Comparison of ENCODE assay signal across 11 cellular contexts in the genomic region with DNA sequence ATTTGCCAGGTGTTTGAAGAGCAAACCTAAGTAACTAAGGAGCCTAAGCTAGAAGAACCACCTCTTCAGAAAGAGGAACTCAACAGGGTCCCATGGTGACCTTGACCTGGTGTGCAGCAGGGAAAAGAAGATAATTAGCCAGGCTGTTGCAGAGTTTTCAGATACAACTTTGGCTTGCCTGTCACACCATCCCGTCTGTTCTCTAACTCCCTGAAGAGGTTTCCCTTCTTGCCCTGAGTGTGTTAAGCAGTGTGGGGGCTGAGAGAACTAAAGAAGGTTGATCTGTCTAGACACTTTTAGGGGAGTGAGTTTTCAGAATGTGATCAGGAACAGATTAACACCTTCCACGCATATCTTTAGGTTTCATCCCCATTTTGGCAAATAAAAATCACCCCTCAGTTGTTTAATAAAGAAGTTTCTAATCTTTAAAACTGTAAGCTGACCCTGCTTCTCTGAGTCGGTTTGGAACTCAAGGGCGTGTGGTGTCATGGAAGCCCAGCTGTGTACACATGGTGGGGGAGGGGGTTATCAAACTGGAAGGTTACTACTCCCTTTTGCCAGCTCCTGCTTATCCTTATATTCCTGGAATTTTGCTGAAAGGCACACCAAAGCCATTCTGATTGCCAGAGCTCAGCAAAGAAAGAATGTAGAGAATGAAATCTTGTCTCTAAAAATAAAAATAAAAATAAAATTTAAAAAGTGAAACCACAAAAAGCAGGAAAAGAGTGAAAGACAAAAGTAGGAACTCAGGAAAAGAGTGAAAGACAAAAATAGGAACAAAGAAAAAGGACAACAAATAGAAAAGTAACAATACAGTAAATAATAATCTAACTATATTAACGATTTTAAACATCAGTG.
DNase-seq lines count a peak whose midpoint lies in the region; ATAC-seq, FAIRE-seq and TF ChIP-seq lines count a peak whose summit lies in the region.
"Had no signal": no experiment of that assay in that cellular context is flagged by ENCODE, and none has a peak within 500 bp of the region (broad histone marks: within the 10 kb centered on the region; RNA-seq: fewer than 3 reads in every experiment).

No MANE protein-coding gene starts in this region.

- no peaks in the 10 kb centered on the region for H3K79me2 ChIP-seq in astrocyte (ENCODE audit: insufficient read depth, low read length)

- H3K9ac ChIP-seq in astrocyte (ENCODE audit: low read length): no peak overlapping the region
- H3K9ac ChIP-seq: GM23248 had no signal

- peaks cover 62% of the 10 kb centered on the region for H3K4me1 Mint-ChIP-seq in astrocyte (ENCODE audit: low read depth, unreplicated experiment)
- peaks cover 13% of the 10 kb centered on the region for H3K4me1 Mint-ChIP-seq in activated T-cell treated with anti-CD3 and anti-CD28 coated beads, Interleukin-2, amount 50 U/mL, for 4 hours (ENCODE audit: low read depth)
- no peaks in the 10 kb centered on the region for H3K4me1 Mint-ChIP-seq in activated T-helper 17 cell treated with anti-CD3 and anti-CD28 coated beads, Interleukin-2, amount 50 U/mL, for 72 hours

- H3K27ac ChIP-seq in astrocyte (ENCODE audit: low read depth, low read length): no peak overlapping the region
- H3K27ac ChIP-seq: gastrocnemius medialis, GM23248 had no signal

- no peak for FAIRE-seq in astrocyte (lab: Jason Lieb, UNC)

- H3K36me3 Mint-ChIP-seq in astrocyte (ENCODE audit: low read depth, unreplicated experiment): peaks cover 26% of the 10 kb centered on the region
- H3K36me3 Mint-ChIP-seq in activated T-cell treated with anti-CD3 and anti-CD28 coated beads, Interleukin-2, amount 50 U/mL, for 4 hours (ENCODE audit: insufficient read depth): peaks cover 2% of the 10 kb centered on the region
- H3K36me3 Mint-ChIP-seq in activated T-helper 17 cell treated with anti-CD3 and anti-CD28 coated beads, Interleukin-2, amount 50 U/mL, for 72 hours (ENCODE audit: low read depth): no peaks in the 10 kb centered on the region

- TF ChIP-seq CTCF in astrocyte (IDR thresholded peaks at IDR 0.05; ENCODE audit: insufficient read depth, low read depth, low read length): no peak

- no peaks in the 10 kb centered on the region for H4K20me1 ChIP-seq in astrocyte (ENCODE audit: insufficient read depth, low read length)

- no peaks in the 10 kb centered on the region for H3K27me3 Mint-ChIP-seq in astrocyte (ENCODE audit: low read depth, unreplicated experiment)
- H3K27me3 Mint-ChIP-seq in activated T-cell treated with anti-CD3 and anti-CD28 coated beads, Interleukin-2, amount 50 U/mL, for 4 hours (ENCODE audit: low read depth): no peaks in the 10 kb centered on the region
- H3K27me3 Mint-ChIP-seq in activated T-helper 17 cell treated with anti-CD3 and anti-CD28 coated beads, Interleukin-2, amount 50 U/mL, for 72 hours: no peaks in the 10 kb centered on the region

- peak overlapping the region; percentile 0 for H3K4me2 ChIP-seq in astrocyte (ENCODE audit: low read length)

- H3K9me3 Mint-ChIP-seq in astrocyte (ENCODE audit: unreplicated experiment): peaks cover 2% of the 10 kb centered on the region
- H3K9me3 Mint-ChIP-seq in activated T-cell treated with anti-CD3 and anti-CD28 coated beads, Interleukin-2, amount 50 U/mL, for 4 hours: no peaks in the 10 kb centered on the region
- no peaks in the 10 kb centered on the region for H3K9me3 Mint-ChIP-seq in activated T-helper 17 cell treated with anti-CD3 and anti-CD28 coated beads, Interleukin-2, amount 50 U/mL, for 72 hours

- ATAC-seq in activated T-cell treated with anti-CD3 and anti-CD28 coated beads, Interleukin-2, amount 50 U/mL, for 4 hours: no peak
- ATAC-seq in activated T-helper 17 cell treated with anti-CD3 and anti-CD28 coated beads, Interleukin-2, amount 50 U/mL, for 72 hours (replicated peaks): no peak
- ATAC-seq: gastrocnemius medialis had no signal

- H3K4me1 ChIP-seq in astrocyte (ENCODE audit: insufficient read depth, low read length): peaks cover 14% of the 10 kb centered on the region

- H3K36me3 ChIP-seq in astrocyte (ENCODE audit: insufficient read depth, low read length): no peaks in the 10 kb centered on the region
- H3K36me3 ChIP-seq: gastrocnemius medialis had no signal

- no peaks in the 10 kb centered on the region for H3K9me3 ChIP-seq in astrocyte (ENCODE audit: insufficient read depth, low read depth, low read length)
- H3K9me3 ChIP-seq: gastrocnemius medialis had no signal

- no peak overlapping the region for H3K4me3 Mint-ChIP-seq in astrocyte (ENCODE audit: unreplicated experiment)
- no peak overlapping the region for H3K4me3 Mint-ChIP-seq in activated T-cell treated with anti-CD3 and anti-CD28 coated beads, Interleukin-2, amount 50 U/mL, for 4 hours
- H3K4me3 Mint-ChIP-seq in activated T-helper 17 cell treated with anti-CD3 and anti-CD28 coated beads, Interleukin-2, amount 50 U/mL, for 72 hours: no peak overlapping the region

- H3K27me3 ChIP-seq in astrocyte (ENCODE audit: insufficient read depth, low read length): no peaks in the 10 kb centered on the region
- H3K27me3 ChIP-seq: gastrocnemius medialis had no signal

- no peak overlapping the region for H3K4me3 ChIP-seq in astrocyte (ENCODE audit: insufficient read depth, low read depth, low read length)
- H3K4me3 ChIP-seq: gastrocnemius medialis, GM23248 had no signal

- H2AFZ ChIP-seq in astrocyte (ENCODE audit: low read depth, low read length): no peak overlapping the region
- H2AFZ ChIP-seq: GM23248 had no signal

- peak overlapping the region; percentile 91 for H3K27ac Mint-ChIP-seq in astrocyte (ENCODE audit: unreplicated experiment)
- H3K27ac Mint-ChIP-seq in activated T-helper 17 cell treated with anti-CD3 and anti-CD28 coated beads, Interleukin-2, amount 50 U/mL, for 72 hours: no peak overlapping the region

- DNase-seq in COLO668 (lab: John Stamatoyannopoulos, UW; ENCODE audit: unreplicated experiment) (peak; percentile 79), NCI-H1417 (lab: John Stamatoyannopoulos, UW) (peak; percentile 21 to 88 (median 68)), astrocyte (ENCODE audit: low read depth) (peak; percentile 70), left kidney (ENCODE audit: low read depth, low spot score) (peak; percentile 83), AML-193 (lab: John Stamatoyannopoulos, UW) (no peak), 8988T (no peak)
- DNase-seq in activated T-cell treated with anti-CD3 and anti-CD28 coated beads, Interleukin-2, amount 50 U/mL, for 4 hours: no peak
- DNase-seq: gastrocnemius medialis, GM23248, NCI-H1694 treated with DMSO at 0.1 percent for 48 hours had no signal

Comparison
In these comparisons a context has a peak if more than half of its experiments do, and no peak if none do; other contexts are left out.
1. DNase-seq: peak in COLO668 (single experiment), NCI-H1417 (3 of 3), astrocyte (single experiment) and left kidney (single experiment); none in AML-193 (0 of 2), 8988T (single experiment) and activated T-cell treated with anti-CD3 and anti-CD28 coated beads, Interleukin-2, amount 50 U/mL, for 4 hours (single experiment).